Comparison of ENCODE assay signal across 8 cellular contexts in genomic region chr21:45981641-45982255, GRCh38. TPM values are rescaled to one million over a fixed set of nuclear protein-coding genes. Genes with fewer than 3 reads are reported as not detected.
DNase-seq lines count a peak whose midpoint lies in the region; ATAC-seq, FAIRE-seq and TF ChIP-seq lines count a peak whose summit lies in the region.

A gene with protein sequence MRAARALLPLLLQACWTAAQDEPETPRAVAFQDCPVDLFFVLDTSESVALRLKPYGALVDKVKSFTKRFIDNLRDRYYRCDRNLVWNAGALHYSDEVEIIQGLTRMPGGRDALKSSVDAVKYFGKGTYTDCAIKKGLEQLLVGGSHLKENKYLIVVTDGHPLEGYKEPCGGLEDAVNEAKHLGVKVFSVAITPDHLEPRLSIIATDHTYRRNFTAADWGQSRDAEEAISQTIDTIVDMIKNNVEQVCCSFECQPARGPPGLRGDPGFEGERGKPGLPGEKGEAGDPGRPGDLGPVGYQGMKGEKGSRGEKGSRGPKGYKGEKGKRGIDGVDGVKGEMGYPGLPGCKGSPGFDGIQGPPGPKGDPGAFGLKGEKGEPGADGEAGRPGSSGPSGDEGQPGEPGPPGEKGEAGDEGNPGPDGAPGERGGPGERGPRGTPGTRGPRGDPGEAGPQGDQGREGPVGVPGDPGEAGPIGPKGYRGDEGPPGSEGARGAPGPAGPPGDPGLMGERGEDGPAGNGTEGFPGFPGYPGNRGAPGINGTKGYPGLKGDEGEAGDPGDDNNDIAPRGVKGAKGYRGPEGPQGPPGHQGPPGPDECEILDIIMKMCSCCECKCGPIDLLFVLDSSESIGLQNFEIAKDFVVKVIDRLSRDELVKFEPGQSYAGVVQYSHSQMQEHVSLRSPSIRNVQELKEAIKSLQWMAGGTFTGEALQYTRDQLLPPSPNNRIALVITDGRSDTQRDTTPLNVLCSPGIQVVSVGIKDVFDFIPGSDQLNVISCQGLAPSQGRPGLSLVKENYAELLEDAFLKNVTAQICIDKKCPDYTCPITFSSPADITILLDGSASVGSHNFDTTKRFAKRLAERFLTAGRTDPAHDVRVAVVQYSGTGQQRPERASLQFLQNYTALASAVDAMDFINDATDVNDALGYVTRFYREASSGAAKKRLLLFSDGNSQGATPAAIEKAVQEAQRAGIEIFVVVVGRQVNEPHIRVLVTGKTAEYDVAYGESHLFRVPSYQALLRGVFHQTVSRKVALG (plus strand): TSS chr21:45981770. CDS start chr21:45981851, 81 bp downstream.

- intact Hi-C loops in A673 (cut with micrococcal nuclease; ENCODE audit: unreplicated experiment) (no loop called here), HepG2 (cut with micrococcal nuclease; ENCODE audit: unreplicated experiment) (no loop called here)

- H3K9ac ChIP-seq in HepG2 (ENCODE audit: insufficient read depth, low read depth, low read length), result peak within 1 kb of the TSS; percentile 69

- TF ChIP-seq EP300 in HepG2 (IDR thresholded peaks at IDR 0.05; ENCODE audit: low read depth in 2 of 2, low read length in 2 of 2) (no peak), HepG2 (CRISPR knock-in tag; IDR thresholded peaks at IDR 0.05; ENCODE audit: borderline replicate concordance) (no peak)

- H3K4me3 ChIP-seq in A673 (ENCODE audit: low read depth, low read length, poor library complexity, severe bottlenecking) (peak within 1 kb of the TSS; percentile 72), H7 (ENCODE audit: insufficient read depth, low read depth, low read length) (peak within 1 kb of the TSS; percentile 75), HepG2 (replicated peaks in 1 of 3; ENCODE audit: insufficient read depth in 1 of 3, low read depth in 2 of 3, low read length in 3 of 3) (peak within 1 kb of the TSS; percentile 49 to 79 (median 55))

- no peak for TF ChIP-seq RAD21 in HepG2 (CRISPR knock-in tag; IDR thresholded peaks at IDR 0.05)

- peak within 1 kb of the TSS; percentile 54 for H3K27ac ChIP-seq in A673 (ENCODE audit: low read depth, low read length, poor library complexity, severe bottlenecking)
- H3K27ac ChIP-seq in HepG2 (ENCODE audit: extremely low read length, insufficient read depth, low read length), result no peak within 1 kb of the TSS

- no peak for FAIRE-seq in HepG2 (lab: Jason Lieb, UNC)

- H3K36me3 ChIP-seq in A673 (ENCODE audit: insufficient read depth, low read length, poor library complexity, severe bottlenecking), result no peaks in the 10 kb centered on the region
- H3K36me3 ChIP-seq in H7 (replicated peaks; ENCODE audit: control insufficient read depth, insufficient read depth, low read length), result peaks cover 5% of the 10 kb centered on the region; the same call in 1 of the 2 replicates
- no peaks in the 10 kb centered on the region for H3K36me3 ChIP-seq in HepG2 (replicated peaks in 1 of 2; ENCODE audit: control insufficient read depth in 1 of 2, insufficient read depth in 2 of 2, low read length in 2 of 2)

- no peak; a peak in 1 of 4 replicates for TF ChIP-seq POLR2A in HepG2 (IDR thresholded peaks at IDR 0.05; ENCODE audit: insufficient read depth in 1 of 2, low read depth in 2 of 2, low read length in 2 of 2)

- peak; percentile 79 for ATAC-seq in HepG2
- peak; percentile 36 for ATAC-seq in stimulated activated naive CD8-positive, alpha-beta T cell treated with anti-CD3 and anti-CD28 coated beads, Interleukin-15, Interleukin-2, amounts not matched to agents 100 U/mL and 50 U/mL, for 24 hours
- ATAC-seq in HG03095 (IDR thresholded peaks at IDR 0.05; ENCODE audit: unreplicated experiment), result no peak
- no peak for ATAC-seq in GM18498 (IDR thresholded peaks at IDR 0.05; ENCODE audit: unreplicated experiment)

- no peak for TF ChIP-seq CTCF in A673 (conservative IDR thresholded peaks at IDR 0.05; ENCODE audit: low read depth, low read length)
- peak; percentile 27; the same call in 1 of the 2 replicates for TF ChIP-seq CTCF in HepG2 (CRISPR knock-in tag; IDR thresholded peaks at IDR 0.05)

- H3K4me2 ChIP-seq in HepG2 (ENCODE audit: low read depth, low read length), result peak within 1 kb of the TSS; percentile 89

- in situ Hi-C loops in HepG2 (cut with HindIII; ENCODE audit: extremely low pct_ligation_motif_present, low pct_unique_long_range_greater_than_20kb), result no loop called here

- no peaks in the 10 kb centered on the region for H3K79me2 ChIP-seq in HepG2 (ENCODE audit: insufficient read depth, low read length)

- H3K27me3 ChIP-seq in A673 (replicated peaks; ENCODE audit: insufficient read depth, low read depth, low read length, poor library complexity) (no peaks in the 10 kb centered on the region), H7 (ENCODE audit: control insufficient read depth, insufficient read depth, low read length) (peaks cover 12% of the 10 kb centered on the region), HepG2 (ENCODE audit: control insufficient read depth in 1 of 2, insufficient read depth in 2 of 2, low read length in 2 of 2) (peaks cover 3 to 36% of the 10 kb centered on the region in 2 experiments; a peak in 4 of 5 replicates)

- POLR2A ChIA-PET in A673 (lab: Charles Lee; ENCODE audit: low non-redundant PET) (no interaction called here), HepG2 (lab: Yijun Ruan, JAX) (no interaction called here)

- 6% methylated on average over 14 of the region's 44 CpGs for WGBS in HepG2 (ENCODE audit: low lambda C conversion rate)

- CTCF ChIA-PET in A673 (lab: Charles Lee) (no interaction called here), HepG2 (lab: Yijun Ruan, JAX; ENCODE audit: low intra/inter-chr PET ratio, low total read pairs) (no interaction called here)

- BruUV-seq in A673 (replicated peaks; lab: Mats Ljungman, UMichigan), result no TSS peak
- BruUV-seq in HepG2 (replicated peaks; lab: Mats Ljungman, UMichigan), result no TSS peak

- H4K20me1 ChIP-seq in HepG2 (ENCODE audit: insufficient read depth, low read length), result no peaks in the 10 kb centered on the region

- H3K4me1 ChIP-seq in A673 (ENCODE audit: insufficient read depth, low read length, poor library complexity, severe bottlenecking) (peaks cover 27% of the 10 kb centered on the region), HepG2 (ENCODE audit: insufficient read depth, low read length) (peaks cover 17% of the 10 kb centered on the region)

- DNase-seq in A673 (ENCODE audit: low spot score) (no peak), H7 (peak; percentile 98), T1000 (lab: John Stamatoyannopoulos, UW) (peak; percentile 72), ecto neural progenitor cell (ENCODE audit: low spot score) (peak; percentile 83), HepG2 (ENCODE audit: low spot score) (no peak)
- DNase-seq in stimulated activated naive CD8-positive, alpha-beta T cell treated with anti-CD3 and anti-CD28 coated beads, Interleukin-15, Interleukin-2, amounts not matched to agents 100 U/mL and 50 U/mL, for 24 hours, result peak; percentile 59

- H2AFZ ChIP-seq in HepG2 (ENCODE audit: low read length), result peak within 1 kb of the TSS; percentile 83

- H3K9me3 ChIP-seq in A673 (ENCODE audit: low read depth, low read length, poor library complexity, severe bottlenecking), result no peaks in the 10 kb centered on the region
- no peaks in the 10 kb centered on the region for H3K9me3 ChIP-seq in HepG2 (ENCODE audit: low read length)

TF ChIP-seq in HepG2, 621 proteins besides CTCF, POLR2A, EP300 and RAD21 (continues in another document):
- TF ChIP-seq ZFX (CRISPR knock-in tag; IDR thresholded peaks at IDR 0.05; ENCODE audit: low read depth) (peak; percentile 79), HNRNPK (IDR thresholded peaks at IDR 0.05; ENCODE audit: low read depth, low read length, poor library complexity, severe bottlenecking) (peak; percentile 28)

RNA-seq across cellular contexts. Expression of the gene that starts here (rescaled TPM):
- total RNA-seq in A673 (2021), result 19.7 and 39.0 TPM in 2 replicates
- 243 and 283 TPM in 2 replicates for total RNA-seq in H7 (2014; rRNA removed; shearing (Covaris generic))
- 0.46 and 3.1 TPM in 2 replicates for total RNA-seq in HepG2 (2016; rRNA removed; fragmentation: Illumina TruSeq; extraction: Trizol)
- 0.09 and 0.40 TPM in 2 replicates for total RNA-seq in HepG2 (2016; cell fraction: cytosol; rRNA removed; fragmentation: Illumina TruSeq; extraction: Trizol; ENCODE audit: low read depth)
- 0.55 and 4.3 TPM in 2 replicates for total RNA-seq in HepG2 (2016; cell fraction: insoluble cytoplasmic fraction; rRNA removed; fragmentation: Illumina TruSeq; extraction: Trizol)
- 0.28 and 0.41 TPM in 2 replicates for total RNA-seq in HepG2 (2016; cell fraction: membrane; rRNA removed; fragmentation: Illumina TruSeq; extraction: Trizol)
- 4.1 and 6.4 TPM in 2 replicates for total RNA-seq in HepG2 (2016; cell fraction: nucleus; rRNA removed; fragmentation: Illumina TruSeq; extraction: Trizol)
- 4.8 and 9.8 TPM in 2 replicates for polyA plus RNA-seq in HepG2 (2011; rRNA removed)
- 2.4 TPM in 2 replicates for polyA plus RNA-seq in HepG2 (2011; cell fraction: cytosol; rRNA removed)
- polyA plus RNA-seq in HepG2 (2011; cell fraction: nucleus; rRNA removed), result 190 and 201 TPM in 2 replicates
- 10.0 and 14.2 TPM in 2 replicates for polyA plus RNA-seq in HepG2 (2012)
- 0.17 TPM in 2 replicates for polyA plus RNA-seq in HepG2 (2016; cell fraction: cytosol; fragmentation: Illumina TruSeq; extraction: Trizol; ENCODE audit: low read depth)
- polyA plus RNA-seq in HepG2 (2016; cell fraction: insoluble cytoplasmic fraction; fragmentation: Illumina TruSeq; extraction: Trizol; ENCODE audit: low read depth), result 0.58 and 1.7 TPM in 2 replicates
- 0.13 and 0.28 TPM in 2 replicates for polyA plus RNA-seq in HepG2 (2016; cell fraction: membrane; fragmentation: Illumina TruSeq; extraction: Trizol; ENCODE audit: low read depth)
- 20.5 and 25.0 TPM in 2 replicates for polyA plus RNA-seq in HepG2 (2016; cell fraction: nucleus; fragmentation: Illumina TruSeq; extraction: Trizol; ENCODE audit: insufficient read depth, low read depth)
- polyA minus RNA-seq in HepG2 (2011; rRNA and poly(A)+ RNA removed; ENCODE audit: low replicate concordance), result 0.07 and 11.2 TPM in 2 replicates
- 1.1 and 1.8 TPM in 2 replicates for polyA minus RNA-seq in HepG2 (2011; cell fraction: cytosol; rRNA and poly(A)+ RNA removed)
- 3.9 and 6.7 TPM in 2 replicates for polyA minus RNA-seq in HepG2 (2011; cell fraction: nucleus; rRNA and poly(A)+ RNA removed)

Comparison
In these comparisons a context has a peak if more than half of its experiments do, and no peak if none do; other contexts are left out.
1. DNase-seq: peak in H7 (single experiment), T1000 (single experiment), ecto neural progenitor cell (single experiment) and stimulated activated naive CD8-positive, alpha-beta T cell treated with anti-CD3 and anti-CD28 coated beads, Interleukin-15, Interleukin-2, amounts not matched to agents 100 U/mL and 50 U/mL, for 24 hours (single experiment); none in A673 (single experiment) and HepG2 (single experiment).
2. ATAC-seq: peak in HepG2 (single experiment) and stimulated activated naive CD8-positive, alpha-beta T cell treated with anti-CD3 and anti-CD28 coated beads, Interleukin-15, Interleukin-2, amounts not matched to agents 100 U/mL and 50 U/mL, for 24 hours (single experiment); none in HG03095 (single experiment) and GM18498 (single experiment).
3. Peak in every context shown above with its lines, with median percentiles within 50 percentile points of each other: H3K4me3 ChIP-seq.